In genomic region chr9:128829477-128830251, GRCh38 we compare ENCODE assay signal across 1 cellular context.
TF ChIP-seq lines count a peak whose summit lies in the region.

SPOUT1 (minus strand) TSS chr9:128829794; CDS start chr9:128829780, 14 bp downstream.

TF ChIP-seq in HepG2, 621 proteins besides CTCF, POLR2A, EP300 and RAD21 (continued from another document and continues in another):
- TF ChIP-seq ZNF407 (CRISPR knock-in tag; IDR thresholded peaks at IDR 0.05; ENCODE audit: not compliant biosample characterization) (peak; percentile 78), SNAPC2 (CRISPR knock-in tag; IDR thresholded peaks at IDR 0.05) (no peak), BCL6 (CRISPR knock-in tag; IDR thresholded peaks at IDR 0.05) (no peak; the same call in 1 of the 2 replicates), RBFOX2 (IDR thresholded peaks at IDR 0.05; ENCODE audit: low read depth, low read length) (peak; percentile 94), ZBTB34 (CRISPR knock-in tag; IDR thresholded peaks at IDR 0.05) (0 out of 2 replicates have a peak, but pooled peaks have one; percentile 6), ZNF337 (CRISPR knock-in tag; IDR thresholded peaks at IDR 0.05; ENCODE audit: borderline replicate concordance, low read depth) (0 out of 2 replicates have a peak, but pooled peaks have one; percentile 51), GLMP (CRISPR knock-in tag; IDR thresholded peaks at IDR 0.05; ENCODE audit: borderline replicate concordance) (no peak), ZNF503 (CRISPR knock-in tag; IDR thresholded peaks at IDR 0.05) (peak; percentile 73; the same call in 1 of the 2 replicates), ZNF253 (CRISPR knock-in tag; IDR thresholded peaks at IDR 0.05; ENCODE audit: borderline replicate concordance) (no peak), ZNF883 (CRISPR knock-in tag; IDR thresholded peaks at IDR 0.05; ENCODE audit: not compliant biosample characterization) (peak; percentile 73), XBP1 (CRISPR knock-in tag; IDR thresholded peaks at IDR 0.05) (no peak), ZSCAN29 (CRISPR knock-in tag; conservative IDR thresholded peaks at IDR 0.05) (peak; percentile 44; the same call in 1 of the 2 replicates), CCDC6 (CRISPR knock-in tag; IDR thresholded peaks at IDR 0.05) (peak; percentile 91), ZNF580 (CRISPR knock-in tag; IDR thresholded peaks at IDR 0.05; ENCODE audit: borderline replicate concordance, low read depth) (peak; percentile 66; the same call in 1 of the 2 replicates), EED (CRISPR knock-in tag; IDR thresholded peaks at IDR 0.05) (no peak), SP1 (IDR thresholded peaks at IDR 0.05) (no peak), SP1 (CRISPR knock-in tag; IDR thresholded peaks at IDR 0.05) (peak; percentile 95), ZNF574 (CRISPR knock-in tag; IDR thresholded peaks at IDR 0.05) (peak; percentile 83), WIZ (CRISPR knock-in tag; IDR thresholded peaks at IDR 0.05) (no peak; the same call in 1 of the 2 replicates), JDP2 (CRISPR knock-in tag; IDR thresholded peaks at IDR 0.05; ENCODE audit: borderline replicate concordance) (no peak), HOMEZ (CRISPR knock-in tag; IDR thresholded peaks at IDR 0.05; ENCODE audit: low read depth) (peak; percentile 11; the same call in 1 of the 2 replicates), PATZ1 (CRISPR knock-in tag; IDR thresholded peaks at IDR 0.05) (peak; percentile 56), MEIS1 (CRISPR knock-in tag; IDR thresholded peaks at IDR 0.05; ENCODE audit: borderline replicate concordance) (peak; percentile 66; the same call in 1 of the 2 replicates), IRF9 (CRISPR knock-in tag; IDR thresholded peaks at IDR 0.05; ENCODE audit: borderline replicate concordance) (peak; percentile 84; the same call in 1 of the 2 replicates), SMARCC2 (IDR thresholded peaks at IDR 0.05) (no peak), IKZF1 (IDR thresholded peaks at IDR 0.05) (no peak)
